Comparison of ENCODE assay signal across 8 cellular contexts in genomic region chr14:75459099-75459741, GRCh38. TPM values are rescaled to one million over a fixed set of nuclear protein-coding genes. Genes with fewer than 3 reads are reported as not detected.
DNase-seq lines count a peak whose midpoint lies in the region; TF ChIP-seq lines count a peak whose summit lies in the region.

No MANE protein-coding gene starts in this region.

- no peak overlapping the region for H3K4me3 ChIP-seq in suprapubic skin

- no peak for TF ChIP-seq CTCF in suprapubic skin (IDR thresholded peaks at IDR 0.05)

- no peak for TF ChIP-seq POLR2A in suprapubic skin (IDR thresholded peaks at IDR 0.05)

- peaks cover 28% of the 10 kb centered on the region for H3K36me3 ChIP-seq in suprapubic skin

- DNase-seq in NCI-H748 (lab: John Stamatoyannopoulos, UW; ENCODE audit: unreplicated experiment), result peak; percentile 38
- DNase-seq in NCI-H748 treated with DMSO at 0.1 percent for 48 hours (lab: John Stamatoyannopoulos, UW), result no peak
- peak in 32 of 56 donors; percentile 11 to 72 (median 34) for DNase-seq in amygdala (lab: John Stamatoyannopoulos, UW)
- DNase-seq in left kidney (ENCODE audit: low read depth, low spot score), result peak; percentile 85
- DNase-seq in suprapubic skin (ENCODE audit: low spot score in 2 of 2), result peak in 1 of 2 donors; percentile 67
- no peak for DNase-seq in NCI-H526 treated with DMSO at 0.1 percent for 48 hours (lab: John Stamatoyannopoulos, UW)
- DNase-seq in NCI-H2171 (lab: John Stamatoyannopoulos, UW), result no peak
- DNase-seq in OCI-M2 (lab: John Stamatoyannopoulos, UW; ENCODE audit: unreplicated experiment), result no peak

- no peak for TF ChIP-seq EP300 in suprapubic skin (IDR thresholded peaks at IDR 0.05)

- H3K27me3 ChIP-seq in suprapubic skin, result no peaks in the 10 kb centered on the region

- peak overlapping the region; percentile 23 for H3K27ac ChIP-seq in suprapubic skin

- no peaks in the 10 kb centered on the region for H3K9me3 ChIP-seq in suprapubic skin

- WGBS in suprapubic skin, result 38% methylated on average over 12 of the region's 12 CpGs

- H3K4me1 ChIP-seq in suprapubic skin, result peaks cover 43% of the 10 kb centered on the region

RNA-seq across cellular contexts. Expression of gene JDP2, which starts 31.4 kb away (rescaled TPM):
- 10 to 100 TPM; 36.0 to 72.7 (median 50.4) TPM for total RNA-seq in suprapubic skin

Comparison
In these comparisons a context has a peak if more than half of its experiments do, and no peak if none do; other contexts are left out.
1. DNase-seq: peak in NCI-H748 (single experiment), amygdala (32 of 56) and left kidney (single experiment); none in NCI-H748 treated with DMSO at 0.1 percent for 48 hours (single experiment), NCI-H526 treated with DMSO at 0.1 percent for 48 hours (single experiment), NCI-H2171 (single experiment) and OCI-M2 (single experiment).